14 cellular contexts compared by ENCODE assay signal in genomic region chr7:142753925-142754491, GRCh38. TPM values are rescaled to one million over a fixed set of nuclear protein-coding genes. Genes with fewer than 3 reads are reported as not detected.
"Had no signal": no experiment of that assay in that cellular context is flagged by ENCODE, and none has a peak within 500 bp of the region (broad histone marks: within the 10 kb centered on the region; RNA-seq: fewer than 3 reads in every experiment).

No MANE protein-coding gene starts in this region.

RNA-seq across cellular contexts. Expression of gene PRSS1, which starts 4.7 kb away (rescaled TPM):
- total RNA-seq: cerebellum; dermis blood vessel endothelial cell; endothelial cell of umbilical vein; liver; mammary epithelial cell; naive thymus-derived CD8-positive, alpha-beta T cell; osteoblast; right atrium auricular region; sigmoid colon; subcutaneous adipose tissue; transverse colon; urinary bladder had no signal
- polyA plus RNA-seq: endothelial cell of umbilical vein; liver; mammary epithelial cell; naive thymus-derived CD8-positive, alpha-beta T cell; neural cell had no signal

RNA-seq across cellular contexts. Expression of gene PRSS2, which starts 16.8 kb away (rescaled TPM):
- total RNA-seq: cerebellum; dermis blood vessel endothelial cell; endothelial cell of umbilical vein; liver; mammary epithelial cell; mononuclear cell; naive thymus-derived CD8-positive, alpha-beta T cell; osteoblast; sigmoid colon; subcutaneous adipose tissue; transverse colon; urinary bladder had no signal
- polyA plus RNA-seq: mammary epithelial cell; naive thymus-derived CD8-positive, alpha-beta T cell; neural cell had no signal
